30 cellular contexts compared by ENCODE assay signal in genomic region chr5:42217791-42218190, GRCh38.
"Had no signal": no experiment of that assay in that cellular context is flagged by ENCODE, and none has a peak within 500 bp of the region (broad histone marks: within the 10 kb centered on the region; RNA-seq: fewer than 3 reads in every experiment).

No MANE protein-coding gene starts in this region.

- H3K27ac Mint-ChIP-seq: naive thymus-derived CD4-positive, alpha-beta T cell; natural killer cell; nephron; neural progenitor cell; progenitor cell of endocrine pancreas; stimulated activated effector memory CD8-positive, alpha-beta T cell treated with anti-CD3 and anti-CD28 coated beads, Interleukin-12 subunit alpha, Interleukin-12 subunit beta, amount 100 ng/mL, for 72 hours; stimulated activated naive B cell treated with anti-CD40 and anti-IgM and Interleukin-4, amounts not matched to agents 10 μg/mL and 1 μg/mL and 100 μg/mL, for 72 hours; type B pancreatic cell had no signal

- H3K4me3 Mint-ChIP-seq: naive thymus-derived CD4-positive, alpha-beta T cell; natural killer cell; nephron; neural progenitor cell; stimulated activated effector memory CD8-positive, alpha-beta T cell treated with anti-CD3 and anti-CD28 coated beads, Interleukin-12 subunit alpha, Interleukin-12 subunit beta, amount 100 ng/mL, for 72 hours; stimulated activated naive B cell treated with anti-CD40 and anti-IgM and Interleukin-4, amounts not matched to agents 10 μg/mL and 1 μg/mL and 100 μg/mL, for 72 hours; type B pancreatic cell had no signal

- H2AFZ ChIP-seq: neural progenitor cell, parathyroid adenoma had no signal

- H3K4me3 ChIP-seq: neural progenitor cell, ovary, psoas muscle, right lobe of liver, sigmoid colon, stomach, suprapubic skin, testis, tibial artery, transverse colon, upper lobe of right lung, uterus had no signal

- H3K79me2 ChIP-seq: parathyroid adenoma had no signal

- H3K9me3 ChIP-seq: ovary, psoas muscle, right lobe of liver, sigmoid colon, stomach, suprapubic skin, testis, tibial artery, transverse colon, upper lobe of right lung, uterus had no signal

- H3K9ac ChIP-seq: neural progenitor cell, parathyroid adenoma had no signal

- H3K36me3 Mint-ChIP-seq: naive thymus-derived CD4-positive, alpha-beta T cell; natural killer cell; neural progenitor cell; stimulated activated effector memory CD8-positive, alpha-beta T cell treated with anti-CD3 and anti-CD28 coated beads, Interleukin-12 subunit alpha, Interleukin-12 subunit beta, amount 100 ng/mL, for 72 hours; stimulated activated naive B cell treated with anti-CD40 and anti-IgM and Interleukin-4, amounts not matched to agents 10 μg/mL and 1 μg/mL and 100 μg/mL, for 72 hours; type B pancreatic cell had no signal

- H3K27me3 Mint-ChIP-seq: naive thymus-derived CD4-positive, alpha-beta T cell; progenitor cell of endocrine pancreas; stimulated activated naive B cell treated with anti-CD40 and anti-IgM and Interleukin-4, amounts not matched to agents 10 μg/mL and 1 μg/mL and 100 μg/mL, for 72 hours; type B pancreatic cell had no signal

- H3K4me1 ChIP-seq: neural progenitor cell, parathyroid adenoma, psoas muscle, right lobe of liver, sigmoid colon, stomach, suprapubic skin, testis, tibial artery, transverse colon, upper lobe of right lung, uterus had no signal

- DNase-seq: naive thymus-derived CD4-positive, alpha-beta T cell; natural killer cell; occipital lobe; ovary; posterior cingulate gyrus; psoas muscle; right cardiac atrium; sigmoid colon; small intestine; stimulated activated CD4-positive, alpha-beta T cell treated with anti-CD3 and anti-CD28 coated beads, Interleukin-15, amount 100 ng/mL, for 24 hours; stimulated activated CD4-positive, alpha-beta T cell treated with anti-CD3 and anti-CD28 coated beads, Interleukin-2, amount 100 ng/mL, for 24 hours; stimulated activated CD4-positive, alpha-beta T cell treated with anti-CD3 and anti-CD28 coated beads, Interleukin-2, amount 100 ng/mL, for 48 hours; stimulated activated CD4-positive, alpha-beta T cell treated with anti-CD3 and anti-CD28 coated beads, Interleukin-4, amount 100 ng/mL, for 24 hours; stimulated activated naive B cell treated with anti-CD40 and anti-IgM and Interleukin-4, amounts not matched to agents 10 μg/mL and 1 μg/mL and 100 μg/mL, for 72 hours; stimulated activated naive CD4-positive, alpha-beta T cell treated with Interleukin-2 at 50 U/mL for 16 hours; stomach; substantia nigra; testis; tibial artery; transverse colon; upper lobe of right lung; uterus had no signal

- ATAC-seq: naive thymus-derived CD4-positive, alpha-beta T cell; natural killer cell; psoas muscle; right cardiac atrium; right lobe of liver; stimulated activated effector memory CD8-positive, alpha-beta T cell treated with anti-CD3 and anti-CD28 coated beads, Interleukin-12 subunit alpha, Interleukin-12 subunit beta, amount 100 ng/mL, for 72 hours; stimulated activated naive B cell treated with anti-CD40 and anti-IgM and Interleukin-4, amounts not matched to agents 10 μg/mL and 1 μg/mL and 100 μg/mL, for 72 hours; upper lobe of right lung had no signal

- H3K36me3 ChIP-seq: neural progenitor cell, ovary, right lobe of liver, sigmoid colon, stomach, suprapubic skin, tibial artery, transverse colon, upper lobe of right lung, uterus had no signal

- H3K27ac ChIP-seq: neural progenitor cell, ovary, parathyroid adenoma, psoas muscle, right lobe of liver, sigmoid colon, stomach, suprapubic skin, testis, tibial artery, transverse colon, upper lobe of right lung, uterus had no signal

- H3K9me3 Mint-ChIP-seq: neural progenitor cell; stimulated activated naive B cell treated with anti-CD40 and anti-IgM and Interleukin-4, amounts not matched to agents 10 μg/mL and 1 μg/mL and 100 μg/mL, for 72 hours; type B pancreatic cell had no signal

- H3K4me1 Mint-ChIP-seq: naive thymus-derived CD4-positive, alpha-beta T cell; natural killer cell; nephron; neural progenitor cell; stimulated activated effector memory CD8-positive, alpha-beta T cell treated with anti-CD3 and anti-CD28 coated beads, Interleukin-12 subunit alpha, Interleukin-12 subunit beta, amount 100 ng/mL, for 72 hours; stimulated activated naive B cell treated with anti-CD40 and anti-IgM and Interleukin-4, amounts not matched to agents 10 μg/mL and 1 μg/mL and 100 μg/mL, for 72 hours had no signal

- H3K4me2 ChIP-seq: neural progenitor cell had no signal

- H3K27me3 ChIP-seq: neural progenitor cell, ovary, right lobe of liver, sigmoid colon, stomach, suprapubic skin, testis, tibial artery, transverse colon, upper lobe of right lung, uterus had no signal
